8 cellular contexts compared by ENCODE assay signal in genomic region chr16:69564845-69565610, GRCh38. TPM values are rescaled to one million over a fixed set of nuclear protein-coding genes. Genes with fewer than 3 reads are reported as not detected.
A peak's percentile ranks its signal among the peaks of the same experiment; 100 is the strongest.
DNase-seq lines count a peak whose midpoint lies in the region; ATAC-seq and TF ChIP-seq lines count a peak whose summit lies in the region.

No MANE protein-coding gene starts in this region.

- no peak for ATAC-seq in CD4-positive, CD25-positive, alpha-beta regulatory T cell (ENCODE audit: low read depth in 2 of 2)
- no peak for ATAC-seq in HG02970 (IDR thresholded peaks at IDR 0.05; ENCODE audit: low FRiP score, unreplicated experiment)
- ATAC-seq in HG03196 (IDR thresholded peaks at IDR 0.05; ENCODE audit: unreplicated experiment), result no peak

- H3K4me1 ChIP-seq in CD4-positive, CD25-positive, alpha-beta regulatory T cell (ENCODE audit: control insufficient read depth, insufficient read depth, low read length, poor library complexity, severe bottlenecking), result peaks cover 44% of the 10 kb centered on the region
- H3K4me1 ChIP-seq in thyroid gland, result peaks cover 25 to 43% of the 10 kb centered on the region in 2 donors

- peaks cover 0 to 4% (median 0%) of the 10 kb centered on the region in 7 donors for H3K9me3 Mint-ChIP-seq in CD4-positive, CD25-positive, alpha-beta regulatory T cell
- no peaks in the 10 kb centered on the region for H3K9me3 Mint-ChIP-seq in MCF 10A (ENCODE audit: unreplicated experiment)

- peaks cover 13% of the 10 kb centered on the region for H3K27me3 Mint-ChIP-seq in CD4-positive, CD25-positive, alpha-beta regulatory T cell
- H3K27me3 Mint-ChIP-seq in MCF 10A (ENCODE audit: insufficient read depth, unreplicated experiment), result no peaks in the 10 kb centered on the region

- no peaks in the 10 kb centered on the region for H3K9me3 ChIP-seq in CD4-positive, CD25-positive, alpha-beta regulatory T cell (ENCODE audit: control insufficient read depth in 2 of 2, low read length in 2 of 2)
- H3K9me3 ChIP-seq in KOPT-K1 (ENCODE audit: insufficient read depth, low read length, poor library complexity, severe bottlenecking), result no peaks in the 10 kb centered on the region
- no peaks in the 10 kb centered on the region for H3K9me3 ChIP-seq in thyroid gland

- DNase-seq in CD4-positive, CD25-positive, alpha-beta regulatory T cell, result peak in 2 of 3 donors; percentile 20 to 50
- DNase-seq in MCF 10A (ENCODE audit: unreplicated experiment) (no peak), lower leg skin (ENCODE audit: low spot score in 2 of 2) (no peak), thyroid gland (no peak), NCI-H1694 (lab: John Stamatoyannopoulos, UW) (no peak)

- 3 to 5% methylated on average over 23 to 24 of the region's 24 CpGs for WGBS in lower leg skin, 2 donors
- 6 to 9% methylated on average over 15 to 19 of the region's 24 CpGs for WGBS in thyroid gland, 2 donors

- POLR2A ChIA-PET in MCF 10A (lab: Yijun Ruan, JAX), result interaction anchor here (0.7 to 4.6 kb wide), 21 partner anchors 8 to 236 kb away, joined by 3 to 25 read pairs (median 5); partner anchors contain the start of genes CYB5B and WWP2

- intact Hi-C loops in MCF 10A (cut with micrococcal nuclease), result loop anchor here (1.0 to 10.0 kb wide), 3 partner anchors 62 to 169 kb away; no protein-coding TSS in a partner anchor
- intact Hi-C loops in lower leg skin (cut with DNase I; ENCODE audit: low total_unique reads), result no loop called here
- intact Hi-C loops in thyroid gland (cut with DNase I), result loop anchor here (10.0 kb wide), 1 partner anchor 170 kb away; no protein-coding TSS in a partner anchor

- peaks cover 3% of the 10 kb centered on the region for H3K36me3 Mint-ChIP-seq in CD4-positive, CD25-positive, alpha-beta regulatory T cell
- peaks cover 15% of the 10 kb centered on the region for H3K36me3 Mint-ChIP-seq in MCF 10A (ENCODE audit: insufficient read depth, unreplicated experiment)

- peak overlapping the region; percentile 88 for H3K27ac ChIP-seq in CD4-positive, CD25-positive, alpha-beta regulatory T cell (ENCODE audit: insufficient read depth, low read length, poor library complexity, severe bottlenecking)
- peak overlapping the region; percentile 90 for H3K27ac ChIP-seq in KOPT-K1 (ENCODE audit: low read depth, low read length, poor library complexity, severe bottlenecking)
- H3K27ac ChIP-seq in thyroid gland, result peak overlapping the region; percentile 88 to 99 (median 96)

- H3K4me1 Mint-ChIP-seq in CD4-positive, CD25-positive, alpha-beta regulatory T cell, result peaks cover 32 to 49% (median 43%) of the 10 kb centered on the region in 4 donors
- no peaks in the 10 kb centered on the region for H3K4me1 Mint-ChIP-seq in MCF 10A (ENCODE audit: insufficient read depth, unreplicated experiment)

- CTCF ChIA-PET in MCF 10A (lab: Yijun Ruan, JAX), result interaction anchor here (0.6 to 0.7 kb wide), 3 partner anchors 399 to 1032 kb away, joined by 3 to 5 read pairs (median 3); no protein-coding TSS in a partner anchor

- TF ChIP-seq POLR2A in lower leg skin (IDR thresholded peaks at IDR 0.05) (no peak), thyroid gland (IDR thresholded peaks at IDR 0.05) (no peak)

- H3K27ac Mint-ChIP-seq in CD4-positive, CD25-positive, alpha-beta regulatory T cell, result peak overlapping the region; percentile 94 to 99 (median 94)
- H3K27ac Mint-ChIP-seq in MCF 10A (ENCODE audit: low read depth, unreplicated experiment), result peak overlapping the region; percentile 98

- no peaks in the 10 kb centered on the region for H3K36me3 ChIP-seq in CD4-positive, CD25-positive, alpha-beta regulatory T cell (ENCODE audit: control insufficient read depth, insufficient read depth, low read length)
- no peaks in the 10 kb centered on the region for H3K36me3 ChIP-seq in KOPT-K1 (ENCODE audit: insufficient read depth, low read length)
- H3K36me3 ChIP-seq in thyroid gland, result no peaks in the 10 kb centered on the region

- H3K4me3 Mint-ChIP-seq in CD4-positive, CD25-positive, alpha-beta regulatory T cell, result peak overlapping the region; percentile 91 to 97 (median 94)
- peak overlapping the region; percentile 99 for H3K4me3 Mint-ChIP-seq in MCF 10A (ENCODE audit: unreplicated experiment)

- peak overlapping the region; percentile 95 for H3K4me3 ChIP-seq in CD4-positive, CD25-positive, alpha-beta regulatory T cell (ENCODE audit: low read depth, low read length)
- peak overlapping the region; percentile 41 for H3K4me3 ChIP-seq in lower leg skin (ENCODE audit: low read depth, poor library complexity, severe bottlenecking)
- H3K4me3 ChIP-seq in thyroid gland (replicated peaks in 1 of 3), result peak overlapping the region in 2 of 3 donors; percentile 39 to 100

- TF ChIP-seq CTCF in MCF 10A (IDR thresholded peaks at IDR 0.05; ENCODE audit: unreplicated experiment), result no peak
- TF ChIP-seq CTCF in lower leg skin (IDR thresholded peaks at IDR 0.05), result no peak
- no peak for TF ChIP-seq CTCF in thyroid gland (IDR thresholded peaks at IDR 0.05)

- H3K27me3 ChIP-seq in CD4-positive, CD25-positive, alpha-beta regulatory T cell (ENCODE audit: control insufficient read depth, insufficient read depth, low read length), result no peaks in the 10 kb centered on the region
- H3K27me3 ChIP-seq in thyroid gland, result no peaks in the 10 kb centered on the region

- BruUV-seq in MCF 10A (replicated peaks; lab: Mats Ljungman, UMichigan), result TSS peak; percentile 72

RNA-seq across cellular contexts. Expression of gene NFAT5, which starts 0.7 kb away (rescaled TPM):
- total RNA-seq in CD4-positive, CD25-positive, alpha-beta regulatory T cell, result 57.6 TPM
- 10 to 100 TPM in 2 of 4 donors, 1 to 10 TPM in 2; 7.0 to 12.0 (median 10.0) TPM for polyA plus RNA-seq in CD4-positive, CD25-positive, alpha-beta regulatory T cell
- total RNA-seq in MCF 10A (2022) (35.8 and 46.4 TPM in 2 replicates), lower leg skin (100 to 1,000 TPM in 1 of 4 donors, 10 to 100 TPM in 3; 74.7 to 114 (median 88.6) TPM), thyroid gland (100 to 1,000 TPM in 2 of 4 donors, 10 to 100 TPM in 2; 76.1 to 122 (median 102) TPM)

Comparison
In these comparisons a context has a peak if more than half of its experiments do, and no peak if none do; other contexts are left out.
1. DNase-seq: peak in CD4-positive, CD25-positive, alpha-beta regulatory T cell (2 of 3); none in MCF 10A (single experiment), lower leg skin (0 of 2), thyroid gland (0 of 2) and NCI-H1694 (single experiment).
2. H3K4me3 ChIP-seq: peak in every context shown above with its lines; median percentile 95 in CD4-positive, CD25-positive, alpha-beta regulatory T cell; 70 in thyroid gland; 41 in lower leg skin.
3. Peak in every context shown above with its lines, with median percentiles within 50 percentile points of each other: H3K27ac ChIP-seq.